In the genomic region with DNA sequence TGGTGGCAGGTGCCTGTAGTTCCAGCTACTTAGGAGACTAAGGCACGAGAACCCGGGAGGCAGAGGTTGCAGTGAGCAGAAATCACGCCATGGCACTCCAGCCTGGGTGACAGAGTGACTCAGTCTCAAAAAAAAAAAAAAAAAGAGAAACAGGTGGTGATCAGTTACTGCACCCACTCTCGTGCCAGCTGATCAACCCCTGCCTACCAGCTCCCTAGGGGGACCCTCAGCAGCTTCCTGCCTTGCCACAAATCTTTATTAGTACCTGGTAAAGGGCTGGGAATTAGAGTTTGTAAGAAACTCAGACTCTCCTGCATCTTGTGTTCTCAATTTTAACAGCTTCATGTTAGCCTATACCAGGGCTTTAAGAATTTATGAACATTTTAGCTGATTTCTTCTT, we compare ENCODE assay signal across 17 cellular contexts.
"Had no signal": no experiment of that assay in that cellular context is flagged by ENCODE, and none has a peak within 500 bp of the region (broad histone marks: within the 10 kb centered on the region; RNA-seq: fewer than 3 reads in every experiment).

No MANE protein-coding gene starts in this region.

- FAIRE-seq: endothelial cell of umbilical vein had no signal

- H3K36me3 ChIP-seq: esophagus squamous epithelium, heart right ventricle, left lung had no signal

- ATAC-seq: activated CD4-positive, CD25-positive, alpha-beta regulatory T cell treated with anti-CD3 and anti-CD28 coated beads, Interleukin-2, amount 50 U/mL, for 24 hours; activated CD8-positive, alpha-beta T cell treated with anti-CD3 and anti-CD28 coated beads, Interleukin-2, amount 10 ng/mL, durations not matched to agents 7 days and 5 days; body of pancreas; heart right ventricle; left lung had no signal

- DNase-seq: activated CD4-positive, alpha-beta T cell treated with anti-CD3 and anti-CD28 coated beads, Interleukin-2, amount 10 ng/mL, durations not matched to agents 7 days and 5 days; activated CD8-positive, alpha-beta T cell treated with anti-CD3 and anti-CD28 coated beads, Interleukin-2, amount 10 ng/mL, durations not matched to agents 7 days and 5 days; activated naive CD4-positive, alpha-beta T cell treated with Interleukin-2 at 50 U/mL for 16 hours; activated naive CD8-positive, alpha-beta T cell treated with anti-CD3 and anti-CD28 coated beads, Interleukin-2, amount 10 ng/mL, durations not matched to agents 7 days and 5 days; activated T-cell treated with anti-CD3 and anti-CD28 coated beads, Interleukin-2, amount 50 U/mL, for 24 hours; body of pancreas; dermis blood vessel endothelial cell; effector memory CD4-positive, alpha-beta T cell; esophagus squamous epithelium; heart right ventricle; midbrain; nephron progenitor cell; occipital lobe; retina had no signal

- H3K9me3 ChIP-seq: body of pancreas, esophagus squamous epithelium, heart right ventricle, left lung had no signal

- H3K4me1 ChIP-seq: body of pancreas, esophagus squamous epithelium, heart right ventricle, left lung had no signal

- H3K4me3 ChIP-seq: body of pancreas, esophagus squamous epithelium, heart right ventricle, left lung had no signal

- H3K27me3 ChIP-seq: body of pancreas, esophagus squamous epithelium, heart right ventricle, left lung had no signal

- H3K27ac ChIP-seq: body of pancreas, esophagus squamous epithelium, heart right ventricle, left lung had no signal
